12 cellular contexts compared by ENCODE assay signal in the genomic region with DNA sequence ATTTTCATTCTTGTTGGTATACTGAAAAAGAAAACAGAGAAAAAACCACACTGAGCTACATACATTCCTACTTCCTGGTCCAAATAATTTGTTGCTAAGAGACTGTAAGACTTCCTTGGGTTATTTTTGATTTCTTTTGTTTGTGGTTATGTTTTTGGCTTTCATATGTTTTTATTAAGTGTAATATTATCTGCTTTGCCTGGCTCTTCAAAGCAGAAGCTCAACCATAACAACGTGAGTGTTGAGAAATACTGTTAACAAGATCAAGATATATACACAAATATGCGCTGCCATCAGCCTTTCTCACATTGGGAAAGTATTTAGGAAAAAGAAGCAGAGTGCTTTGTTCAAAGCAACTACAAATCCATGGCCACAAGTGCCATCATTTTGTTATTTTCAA.
A peak's percentile ranks its signal among the peaks of the same experiment; 100 is the strongest.
DNase-seq lines count a peak whose midpoint lies in the region; ATAC-seq and TF ChIP-seq lines count a peak whose summit lies in the region.
"Had no signal": no experiment of that assay in that cellular context is flagged by ENCODE, and none has a peak within 500 bp of the region (broad histone marks: within the 10 kb centered on the region; RNA-seq: fewer than 3 reads in every experiment).

No MANE protein-coding gene starts in this region.

- H3K23ac ChIP-seq in IMR-90 (ENCODE audit: low read depth, low read length): no peak overlapping the region

- peaks cover 11% of the 10 kb centered on the region for H3K9me3 Mint-ChIP-seq in activated CD8-positive, alpha-beta T cell treated with anti-CD3 and anti-CD28 coated beads for 36 hours
- peaks cover 5% of the 10 kb centered on the region for H3K9me3 Mint-ChIP-seq in activated CD8-positive, alpha-beta T cell treated with anti-CD3 and anti-CD28 coated beads, Interleukin-2, amount 10 ng/mL, durations not matched to agents 7 days and 5 days (ENCODE audit: insufficient read depth)

- no peak overlapping the region for H3K14ac ChIP-seq in IMR-90 (replicated peaks; ENCODE audit: low read depth, low read length)

- peak overlapping the region; percentile 68 for H3K27ac Mint-ChIP-seq in activated CD8-positive, alpha-beta T cell treated with anti-CD3 and anti-CD28 coated beads for 36 hours
- no peak overlapping the region for H3K27ac Mint-ChIP-seq in activated CD8-positive, alpha-beta T cell treated with anti-CD3 and anti-CD28 coated beads, Interleukin-2, amount 10 ng/mL, durations not matched to agents 7 days and 5 days

- no peak overlapping the region for H2BK15ac ChIP-seq in IMR-90 (ENCODE audit: low read depth, low read length)

- no peak overlapping the region; the same call in 1 of the 2 replicates for H3K4ac ChIP-seq in IMR-90 (ENCODE audit: low read depth, low read length)

- H2AK5ac ChIP-seq in IMR-90 (ENCODE audit: low read depth, low read length): no peak overlapping the region

- peak overlapping the region; percentile 12 for H2BK5ac ChIP-seq in IMR-90 (ENCODE audit: low read depth, low read length, poor library complexity, severe bottlenecking)

- no TSS peak for BruUV-seq in IMR-90 (replicated peaks; lab: Mats Ljungman, UMichigan)

- peak overlapping the region; percentile 6; the same call in 1 of the 2 replicates for H3K18ac ChIP-seq in IMR-90 (ENCODE audit: low read depth, low read length)

- no CpG with 5 or more reads among the region's 2 CpGs for WGBS in IMR-90 (ENCODE audit: extremely low coverage in 2 of 2, insufficient read length in 1 of 2), 2 experiments

- intact Hi-C loops in activated CD8-positive, alpha-beta T cell treated with anti-CD3 and anti-CD28 coated beads for 36 hours (cut with micrococcal nuclease): loop anchor here (2.0 to 10.0 kb wide), 2 partner anchors 90 to 250 kb away; no protein-coding TSS in a partner anchor
- intact Hi-C loops in IMR-90 (cut with micrococcal nuclease): loop anchor here (10.0 kb wide), 1 partner anchor 640 kb away; no protein-coding TSS in a partner anchor

- DNase-seq in activated CD8-positive, alpha-beta T cell treated with anti-CD3 and anti-CD28 coated beads for 36 hours: no peak
- DNase-seq in activated CD8-positive, alpha-beta T cell treated with anti-CD3 and anti-CD28 coated beads, Interleukin-2, amount 10 ng/mL, durations not matched to agents 7 days and 5 days: no peak
- DNase-seq in IMR-90 (peak; percentile 81), cardiac fibroblast (ENCODE audit: low read depth in 2 of 2) (peak; percentile 73 to 90), COR-L47 (lab: John Stamatoyannopoulos, UW) (no peak), DMS79 (lab: John Stamatoyannopoulos, UW) (no peak)
- no peak for DNase-seq in stimulated activated CD8-positive, alpha-beta memory T cell treated with anti-CD3 and anti-CD28 coated beads, Interleukin-4, amount 100 ng/mL, for 48 hours
- DNase-seq: AML-193; posterior cingulate gyrus; stimulated activated CD4-positive, alpha-beta T cell treated with anti-CD3 and anti-CD28 coated beads, Interleukin-4, amount 100 ng/mL, for 1 hour; substantia nigra had no signal

- H2BK20ac ChIP-seq in IMR-90 (ENCODE audit: low read depth, low read length): no peak overlapping the region

- H3K4me1 ChIP-seq in IMR-90 (ENCODE audit: control insufficient read depth, insufficient read depth, low read length): peaks cover 17% of the 10 kb centered on the region
- peaks cover 15% of the 10 kb centered on the region for H3K4me1 ChIP-seq in parathyroid adenoma

- TF ChIP-seq POLR2A in IMR-90 (IDR thresholded peaks at IDR 0.05; ENCODE audit: low read depth, low read length): no peak

- no peak for TF ChIP-seq RAD21 in IMR-90 (IDR thresholded peaks at IDR 0.05; ENCODE audit: low read length)

- no peak overlapping the region for H2AK9ac ChIP-seq in IMR-90 (replicated peaks; ENCODE audit: low read depth, low read length, poor library complexity)

- H4K8ac ChIP-seq in IMR-90 (ENCODE audit: low read depth in 2 of 2, low read length in 2 of 2): peak overlapping the region in 1 of 2 experiments; percentile 18; a peak in 1 of 4 replicates

- dilution Hi-C loops in IMR-90 (cut with HindIII; ENCODE audit: low sequenced_read_pairs, unreplicated experiment): no loop called here

- in situ Hi-C loops in IMR-90 (cut with MboI; ENCODE audit: low sequenced_read_pairs): no loop called here

- no peak overlapping the region for H4K5ac ChIP-seq in IMR-90 (ENCODE audit: low read depth, low read length)

- H3K27me3 ChIP-seq in IMR-90 (ENCODE audit: control insufficient read depth, insufficient read depth, low read length): no peaks in the 10 kb centered on the region
- no peaks in the 10 kb centered on the region for H3K27me3 ChIP-seq in parathyroid adenoma (ENCODE audit: control insufficient read depth, insufficient read depth, low read length)

- H4K91ac ChIP-seq in IMR-90 (ENCODE audit: insufficient read depth, low read depth, low read length): no peak overlapping the region

- H3K4me3 ChIP-seq in IMR-90 (ENCODE audit: insufficient read depth, low read depth, low read length) (no peak overlapping the region), cardiac fibroblast (replicated peaks in 1 of 2; ENCODE audit: low read depth in 2 of 2, low read length in 2 of 2) (no peak overlapping the region), parathyroid adenoma (ENCODE audit: low read depth, low read length) (no peak overlapping the region)

- POLR2A ChIA-PET in activated CD8-positive, alpha-beta T cell treated with anti-CD3 and anti-CD28 coated beads for 36 hours (lab: Charles Lee): no interaction called here
- POLR2A ChIA-PET in activated CD8-positive, alpha-beta T cell treated with anti-CD3 and anti-CD28 coated beads, Interleukin-2, amount 10 ng/mL, durations not matched to agents 7 days and 5 days (lab: Charles Lee): interaction anchor here (0.6 kb wide), 1 partner anchor 542 kb away, joined by 3 read pairs; no protein-coding TSS in a partner anchor
- POLR2A ChIA-PET in IMR-90 (lab: Charles Lee; ENCODE audit: unreplicated experiment): no interaction called here

- H2BK120ac ChIP-seq in IMR-90 (ENCODE audit: low read depth, low read length): peak overlapping the region; percentile 3

- no peaks in the 10 kb centered on the region for H4K20me1 ChIP-seq in IMR-90 (ENCODE audit: insufficient read depth, low read length)

- H3K4me1 Mint-ChIP-seq in activated CD8-positive, alpha-beta T cell treated with anti-CD3 and anti-CD28 coated beads for 36 hours (ENCODE audit: low read depth): peaks cover 56% of the 10 kb centered on the region
- peaks cover 15% of the 10 kb centered on the region for H3K4me1 Mint-ChIP-seq in activated CD8-positive, alpha-beta T cell treated with anti-CD3 and anti-CD28 coated beads, Interleukin-2, amount 10 ng/mL, durations not matched to agents 7 days and 5 days (ENCODE audit: low read depth)

- H3K27ac ChIP-seq in IMR-90 (ENCODE audit: insufficient read depth, low read length) (no peak overlapping the region), parathyroid adenoma (peak overlapping the region; percentile 62)

- H3K9me1 ChIP-seq in IMR-90 (ENCODE audit: insufficient read depth, low read length): peaks cover 3% of the 10 kb centered on the region; the same call in 1 of the 2 replicates

- H3K36me3 Mint-ChIP-seq in activated CD8-positive, alpha-beta T cell treated with anti-CD3 and anti-CD28 coated beads for 36 hours (ENCODE audit: low read depth): peaks cover 9% of the 10 kb centered on the region
- no peaks in the 10 kb centered on the region for H3K36me3 Mint-ChIP-seq in activated CD8-positive, alpha-beta T cell treated with anti-CD3 and anti-CD28 coated beads, Interleukin-2, amount 10 ng/mL, durations not matched to agents 7 days and 5 days (ENCODE audit: low read depth)

- H3K9ac ChIP-seq in IMR-90 (ENCODE audit: low read depth, low read length): no peak overlapping the region
- no peak overlapping the region for H3K9ac ChIP-seq in parathyroid adenoma

- H3K4me2 ChIP-seq in IMR-90 (ENCODE audit: low read depth, low read length) (peak overlapping the region; percentile 35), parathyroid adenoma (ENCODE audit: low read length) (peak overlapping the region; percentile 39)

- H3K9me3 ChIP-seq in IMR-90 (ENCODE audit: control insufficient read depth, insufficient read depth, low read length): no peaks in the 10 kb centered on the region
- no peaks in the 10 kb centered on the region for H3K9me3 ChIP-seq in parathyroid adenoma (ENCODE audit: control insufficient read depth, low read length)

- H3K27me3 Mint-ChIP-seq in activated CD8-positive, alpha-beta T cell treated with anti-CD3 and anti-CD28 coated beads for 36 hours: no peaks in the 10 kb centered on the region
- H3K27me3 Mint-ChIP-seq in activated CD8-positive, alpha-beta T cell treated with anti-CD3 and anti-CD28 coated beads, Interleukin-2, amount 10 ng/mL, durations not matched to agents 7 days and 5 days (ENCODE audit: low read depth): no peaks in the 10 kb centered on the region

- H2AFZ ChIP-seq in IMR-90 (replicated peaks; ENCODE audit: low read length, poor library complexity) (no peak overlapping the region), parathyroid adenoma (peak overlapping the region; percentile 71)

- H3K79me2 ChIP-seq in parathyroid adenoma: no peaks in the 10 kb centered on the region

- no peak for ATAC-seq in activated CD8-positive, alpha-beta T cell treated with anti-CD3 and anti-CD28 coated beads for 36 hours
- ATAC-seq in activated CD8-positive, alpha-beta T cell treated with anti-CD3 and anti-CD28 coated beads, Interleukin-2, amount 10 ng/mL, durations not matched to agents 7 days and 5 days: no peak
- ATAC-seq in IMR-90 (ENCODE audit: low read depth): peak; percentile 65

- H3K79me1 ChIP-seq in IMR-90 (ENCODE audit: low read depth in 1 of 2, low read length in 2 of 2): no peaks in the 10 kb centered on the region

- H3K56ac ChIP-seq in IMR-90 (ENCODE audit: extremely low read depth, insufficient read depth, low read length): no peak overlapping the region

- no peak for TF ChIP-seq CTCF in activated CD8-positive, alpha-beta T cell treated with anti-CD3 and anti-CD28 coated beads for 36 hours (IDR thresholded peaks at IDR 0.05)
- TF ChIP-seq CTCF in IMR-90 (conservative IDR thresholded peaks at IDR 0.05; ENCODE audit: low read depth, low read length): no peak
- TF ChIP-seq CTCF in cardiac fibroblast (IDR thresholded peaks at IDR 0.05; ENCODE audit: low read depth, low read length): no peak
- no peak for TF ChIP-seq CTCF in parathyroid adenoma (IDR thresholded peaks at IDR 0.05)

- no peak overlapping the region for H3K4me3 Mint-ChIP-seq in activated CD8-positive, alpha-beta T cell treated with anti-CD3 and anti-CD28 coated beads for 36 hours
- no peak overlapping the region for H3K4me3 Mint-ChIP-seq in activated CD8-positive, alpha-beta T cell treated with anti-CD3 and anti-CD28 coated beads, Interleukin-2, amount 10 ng/mL, durations not matched to agents 7 days and 5 days

- CTCF ChIA-PET in activated CD8-positive, alpha-beta T cell treated with anti-CD3 and anti-CD28 coated beads for 36 hours (lab: Charles Lee): interaction anchor here (1.0 to 1.4 kb wide), 3 partner anchors 10 to 185 kb away, joined by 3 to 4 read pairs (median 3); no protein-coding TSS in a partner anchor
- CTCF ChIA-PET in activated CD8-positive, alpha-beta T cell treated with anti-CD3 and anti-CD28 coated beads, Interleukin-2, amount 10 ng/mL, durations not matched to agents 7 days and 5 days (lab: Charles Lee): no interaction called here
- CTCF ChIA-PET in IMR-90 (lab: Yijun Ruan, JAX): no interaction called here

- no peaks in the 10 kb centered on the region for H3K36me3 ChIP-seq in IMR-90 (ENCODE audit: control insufficient read depth, insufficient read depth, low read length)
- H3K36me3 ChIP-seq in parathyroid adenoma (ENCODE audit: control insufficient read depth, insufficient read depth, low read length): no peaks in the 10 kb centered on the region

Comparison
In these comparisons a context has a peak if more than half of its experiments do, and no peak if none do; other contexts are left out.
1. DNase-seq: peak in IMR-90 (single experiment) and cardiac fibroblast (2 of 2); none in activated CD8-positive, alpha-beta T cell treated with anti-CD3 and anti-CD28 coated beads for 36 hours (single experiment), activated CD8-positive, alpha-beta T cell treated with anti-CD3 and anti-CD28 coated beads, Interleukin-2, amount 10 ng/mL, durations not matched to agents 7 days and 5 days (single experiment), COR-L47 (single experiment), stimulated activated CD8-positive, alpha-beta memory T cell treated with anti-CD3 and anti-CD28 coated beads, Interleukin-4, amount 100 ng/mL, for 48 hours (single experiment) and DMS79 (single experiment).